In the genomic region with DNA sequence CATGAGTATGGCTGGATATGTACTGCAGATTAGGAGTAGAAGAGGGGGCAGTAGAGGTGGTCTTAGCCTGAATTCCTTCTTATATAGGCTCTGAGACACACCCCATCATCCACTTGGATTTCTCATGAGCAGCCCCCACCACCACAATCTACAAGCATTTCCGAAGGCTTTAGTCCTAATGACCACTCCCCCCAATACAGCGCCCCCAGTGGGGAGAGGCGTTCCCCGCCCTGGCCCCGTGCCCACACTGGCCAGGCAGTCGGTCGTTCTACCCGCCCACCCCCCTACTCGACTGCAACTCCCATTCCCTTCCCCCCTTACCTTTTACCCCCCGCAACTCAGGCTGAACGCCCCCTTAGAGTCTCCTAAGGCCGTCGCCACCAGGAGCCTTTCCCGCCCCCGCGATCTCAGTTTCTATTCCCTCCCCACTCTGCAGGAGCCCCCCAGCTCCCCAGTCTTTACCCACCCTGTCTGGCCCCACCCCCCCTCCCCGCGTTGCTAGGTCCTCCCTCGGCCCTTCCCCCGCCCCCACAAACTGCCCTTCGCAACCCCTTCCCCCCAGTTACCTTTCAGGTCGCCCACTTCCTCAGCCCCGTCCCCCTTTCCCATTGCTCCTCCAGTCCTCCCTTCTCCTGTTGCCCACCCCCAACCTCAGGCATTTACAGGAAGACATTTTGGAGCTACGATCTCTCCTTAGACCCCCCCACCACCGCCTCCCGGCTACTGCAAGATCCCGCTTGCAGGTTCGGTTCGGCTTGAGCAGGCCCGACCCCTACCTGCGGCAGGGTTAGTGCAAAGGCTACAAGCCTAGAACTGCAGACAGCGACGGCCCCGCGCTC, we compare ENCODE assay signal across 8 cellular contexts. TPM values are rescaled to one million over a fixed set of nuclear protein-coding genes. Genes with fewer than 3 reads are reported as not detected.
DNase-seq lines count a peak whose midpoint lies in the region.

No MANE protein-coding gene starts in this region.

- H3K9me3 ChIP-seq in neuron (ENCODE audit: low read length) = no peaks in the 10 kb centered on the region

- H3K27me3 ChIP-seq in neuron (ENCODE audit: insufficient read depth, low read length) = no peaks in the 10 kb centered on the region

- H3K36me3 ChIP-seq in neuron (ENCODE audit: insufficient read depth, low read length) = peaks cover 26% of the 10 kb centered on the region

- DNase-seq in NCI-H524 (lab: John Stamatoyannopoulos, UW) (peak; percentile 29 to 52), NCI-H524 treated with DMSO at 0.1 percent for 48 hours (lab: John Stamatoyannopoulos, UW) (no peak), NCI-H460 (ENCODE audit: extremely low read depth, low read depth) (peak; percentile 33), fibroblast of the conjunctiva (ENCODE audit: low read depth) (peak; percentile 22), SKM-1 treated with dmso at 0.1 percent for 144 hours (lab: John Stamatoyannopoulos, UW; ENCODE audit: unreplicated experiment) (no peak), GF-D8 (lab: John Stamatoyannopoulos, UW) (no peak)
- DNase-seq in activated T-helper 1 cell treated with anti-CD3 and anti-CD28 coated beads, Interleukin-2, amount 50 U/mL, for 16 hours (ENCODE audit: low read depth in 1 of 2, low spot score in 1 of 2) = peak; percentile 6

- H3K4me3 ChIP-seq in neuron (ENCODE audit: low read length) = peak overlapping the region; percentile 65

- H3K4me1 ChIP-seq in neuron (ENCODE audit: insufficient read depth, low read length) = peaks cover 17% of the 10 kb centered on the region

- H2AFZ ChIP-seq in neuron (ENCODE audit: low read depth, low read length) = no peak overlapping the region

RNA-seq across cellular contexts. Expression of gene ZMYM3, which starts 0.5 kb away (rescaled TPM):
- total RNA-seq in NCI-H460 (2014; rRNA removed; shearing (Covaris generic)) = 13.4 and 14.7 TPM in 2 replicates
- polyA plus RNA-seq in NCI-H460 (2014; cell fraction: nucleus; rRNA removed) = 14.2 and 19.0 TPM in 2 replicates

RNA-seq across cellular contexts. Expression of gene NONO, which starts 30.0 kb away (rescaled TPM):
- 527 and 545 TPM in 2 replicates for total RNA-seq in NCI-H460 (2014; rRNA removed; shearing (Covaris generic))
- 604 and 770 TPM in 2 replicates for polyA plus RNA-seq in NCI-H460 (2014; cell fraction: nucleus; rRNA removed)

RNA-seq across cellular contexts. Expression of gene GJB1, which starts 30.4 kb away (rescaled TPM):
- total RNA-seq in NCI-H460 (2014; rRNA removed; shearing (Covaris generic)) = not detected in 2 replicates
- polyA plus RNA-seq in NCI-H460 (2014; cell fraction: nucleus; rRNA removed) = not detected in 2 replicates

RNA-seq across cellular contexts. Expression of gene ITGB1BP2, which starts 48.1 kb away (rescaled TPM):
- 1.6 and 2.9 TPM in 2 replicates for total RNA-seq in NCI-H460 (2014; rRNA removed; shearing (Covaris generic))
- polyA plus RNA-seq in NCI-H460 (2014; cell fraction: nucleus; rRNA removed) = 0.62 and 2.5 TPM in 2 replicates

Comparison
In these comparisons a context has a peak if more than half of its experiments do, and no peak if none do; other contexts are left out.
1. DNase-seq: peak in NCI-H524 (2 of 2), NCI-H460 (single experiment), activated T-helper 1 cell treated with anti-CD3 and anti-CD28 coated beads, Interleukin-2, amount 50 U/mL, for 16 hours (2 of 2) and fibroblast of the conjunctiva (single experiment); none in NCI-H524 treated with DMSO at 0.1 percent for 48 hours (single experiment), SKM-1 treated with dmso at 0.1 percent for 144 hours (single experiment) and GF-D8 (single experiment).